ENCODE assay signal across 13 cellular contexts in the genomic region with DNA sequence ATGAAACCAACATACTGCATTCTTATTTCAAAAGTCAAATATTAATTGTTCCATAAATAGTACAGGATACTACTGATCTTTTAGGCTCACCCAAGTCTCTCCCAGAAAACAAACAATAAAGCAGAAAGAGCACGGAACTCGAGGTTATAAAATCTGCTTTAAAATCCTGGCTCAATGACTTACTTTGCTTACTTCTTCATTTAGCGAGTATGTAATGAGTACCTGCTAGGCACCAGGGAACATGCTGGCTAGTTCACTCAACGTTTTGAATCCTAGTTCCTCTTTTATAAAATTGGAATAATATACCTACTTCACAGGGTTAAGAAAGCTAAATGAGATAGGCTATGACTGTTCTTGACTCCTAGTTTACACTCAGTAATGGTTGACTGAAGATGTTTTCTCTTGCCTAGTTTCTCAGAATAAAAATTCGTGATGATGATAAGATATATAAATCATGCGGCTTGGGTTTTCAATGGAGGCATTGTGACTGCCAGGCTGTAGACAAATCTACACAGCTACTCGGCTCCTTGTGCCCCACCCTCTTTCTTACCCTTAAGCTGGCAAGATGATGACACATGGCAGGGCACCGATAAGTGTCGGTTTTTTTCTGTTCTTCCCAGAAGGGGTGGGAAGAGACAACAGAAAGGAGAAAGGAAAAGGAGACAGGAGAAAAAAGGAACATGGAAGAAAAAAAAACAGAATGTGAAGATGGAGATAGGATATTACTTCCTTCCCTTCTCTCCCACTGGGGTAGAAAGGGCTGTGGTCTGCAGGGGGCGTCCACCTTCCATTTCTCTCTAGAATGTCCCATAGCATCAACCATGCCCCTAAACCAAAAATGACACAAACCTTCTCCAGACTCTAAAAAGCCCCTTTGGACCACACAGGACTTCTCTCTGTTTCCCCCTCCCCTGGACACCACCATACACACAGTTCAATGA.
DNase-seq lines count a peak whose midpoint lies in the region; ATAC-seq and TF ChIP-seq lines count a peak whose summit lies in the region.
"Had no signal": no experiment of that assay in that cellular context is flagged by ENCODE, and none has a peak within 500 bp of the region (broad histone marks: within the 10 kb centered on the region; RNA-seq: fewer than 3 reads in every experiment).

No MANE protein-coding gene starts in this region.

- peak; percentile 70 for ATAC-seq in GM18498 (IDR thresholded peaks at IDR 0.05; ENCODE audit: unreplicated experiment)
- ATAC-seq in GM21528 (IDR thresholded peaks at IDR 0.05; ENCODE audit: low FRiP score, unreplicated experiment) = peak; percentile 83
- peak; percentile 87 for ATAC-seq in HG03520 (IDR thresholded peaks at IDR 0.05; ENCODE audit: unreplicated experiment)
- peak; percentile 72 for ATAC-seq in activated B cell treated with CpG ODN at 0.5 μM for 24 hours (ENCODE audit: low read depth)
- no peak for ATAC-seq in HG03025 (IDR thresholded peaks at IDR 0.05; ENCODE audit: low FRiP score, unreplicated experiment)
- ATAC-seq in Right ventricle myocardium superior (ENCODE audit: poor library complexity) = no peak
- ATAC-seq: CD8-positive, alpha-beta T cell had no signal

- H3K4me3 ChIP-seq in spleen = no peak overlapping the region
- H3K4me3 ChIP-seq: SJSA1 had no signal

- intact Hi-C loops in activated B cell treated with CpG ODN at 0.5 μM for 24 hours (cut with micrococcal nuclease) = no loop called here
- intact Hi-C loops in spleen (cut with DNase I; ENCODE audit: low total_unique reads) = loop anchor here (5.0 kb wide), 1 partner anchor 848 kb away; the partner anchor contains the start of gene KIF26B
- intact Hi-C loops in Right ventricle myocardium superior (cut with DNase I) = loop anchor here (5.0 kb wide), 1 partner anchor 173 kb away; no protein-coding TSS in a partner anchor

- no peak overlapping the region for H3K27ac ChIP-seq in spleen
- H3K27ac ChIP-seq: SJSA1 had no signal

- H3K4me3 Mint-ChIP-seq in activated B cell treated with CpG ODN at 0.5 μM for 24 hours = no peak overlapping the region
- H3K4me3 Mint-ChIP-seq: CD8-positive, alpha-beta T cell had no signal

- H3K27me3 Mint-ChIP-seq in activated B cell treated with CpG ODN at 0.5 μM for 24 hours = no peaks in the 10 kb centered on the region

- TF ChIP-seq CTCF in activated B cell treated with CpG ODN at 0.5 μM for 24 hours (IDR thresholded peaks at IDR 0.05) = no peak
- no peak for TF ChIP-seq CTCF in spleen (IDR thresholded peaks at IDR 0.05 in 8 of 11, conservative IDR thresholded peaks at IDR 0.05 in 3 of 11)

- no peaks in the 10 kb centered on the region for H3K36me3 ChIP-seq in spleen
- H3K36me3 ChIP-seq: SJSA1 had no signal

- DNase-seq in activated B cell treated with CpG ODN at 0.5 μM for 24 hours (no peak), spleen (no peak), Right ventricle myocardium superior (no peak), NCI-H2107 (lab: John Stamatoyannopoulos, UW) (no peak)
- DNase-seq: activated T-cell treated with anti-CD3 and anti-CD28 coated beads, Interleukin-2, amount 50 U/mL, for 1 hour; CD8-positive, alpha-beta T cell; KG1; occipital lobe had no signal

- no peaks in the 10 kb centered on the region for H3K36me3 Mint-ChIP-seq in activated B cell treated with CpG ODN at 0.5 μM for 24 hours (ENCODE audit: low read depth)

- WGBS in spleen, 5 donors = 56 to 70% (median 64%) methylated on average over 10 of the region's 10 CpGs

- H3K27me3 ChIP-seq in spleen (replicated peaks in 1 of 7) = no peaks in the 10 kb centered on the region
- H3K27me3 ChIP-seq: SJSA1 had no signal

- H3K9me3 ChIP-seq in spleen = no peaks in the 10 kb centered on the region
- H3K9me3 ChIP-seq: SJSA1 had no signal

- H3K4me1 ChIP-seq in spleen = no peaks in the 10 kb centered on the region

- peaks cover 7% of the 10 kb centered on the region for H3K4me1 Mint-ChIP-seq in activated B cell treated with CpG ODN at 0.5 μM for 24 hours

- H3K27ac Mint-ChIP-seq in activated B cell treated with CpG ODN at 0.5 μM for 24 hours = no peak overlapping the region
- H3K27ac Mint-ChIP-seq: CD8-positive, alpha-beta T cell had no signal

- no peaks in the 10 kb centered on the region for H3K9me3 Mint-ChIP-seq in activated B cell treated with CpG ODN at 0.5 μM for 24 hours
- H3K9me3 Mint-ChIP-seq: CD8-positive, alpha-beta T cell had no signal

- POLR2A ChIA-PET in activated B cell treated with CpG ODN at 0.5 μM for 24 hours (lab: Charles Lee) = no interaction called here

- CTCF ChIA-PET in activated B cell treated with CpG ODN at 0.5 μM for 24 hours (lab: Charles Lee) = interaction anchor here (0.6 to 3.7 kb wide), 4 partner anchors 472 to 847 kb away, joined by 3 to 31 read pairs (median 6); no protein-coding TSS in a partner anchor

- no peak for TF ChIP-seq POLR2A in spleen (IDR thresholded peaks at IDR 0.05)

Comparison
In these comparisons a context has a peak if more than half of its experiments do, and no peak if none do; other contexts are left out.
1. ATAC-seq: peak in GM18498 (single experiment), GM21528 (single experiment), HG03520 (single experiment) and activated B cell treated with CpG ODN at 0.5 μM for 24 hours (single experiment); none in HG03025 (single experiment) and Right ventricle myocardium superior (single experiment).